9 cellular contexts compared by ENCODE assay signal in the genomic region with DNA sequence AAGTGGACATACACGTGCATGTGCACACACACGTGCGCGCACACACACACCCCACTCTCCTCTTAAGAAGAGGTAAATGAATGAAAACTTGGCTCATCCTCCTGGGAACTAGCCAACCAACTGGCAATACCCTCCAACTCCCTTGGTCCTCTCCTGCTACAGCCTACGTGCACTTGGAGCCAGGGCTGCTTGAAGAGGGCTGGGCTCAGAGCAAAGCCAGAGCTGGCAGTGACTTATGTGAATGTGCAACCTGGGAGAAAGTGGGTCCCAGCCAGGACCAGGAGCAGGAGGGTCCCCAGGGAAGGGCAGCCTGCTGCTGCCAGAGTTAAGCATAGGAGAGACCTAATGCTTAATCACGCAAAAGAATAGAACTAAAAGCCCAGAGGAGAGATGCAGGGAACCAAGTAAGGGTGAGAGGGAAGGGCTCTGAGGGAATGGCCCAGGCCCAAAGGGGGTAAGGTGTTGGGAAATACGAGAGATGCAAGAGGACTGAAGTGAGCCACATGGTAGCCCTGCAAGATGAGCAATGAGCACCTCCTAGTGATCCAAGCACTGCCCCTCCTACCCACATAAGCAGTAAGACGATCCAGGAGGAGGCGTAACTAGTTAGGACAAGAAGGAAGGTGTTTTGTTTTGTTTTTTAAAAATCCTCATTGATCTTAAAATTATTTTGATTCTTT. TPM values are rescaled to one million over a fixed set of nuclear protein-coding genes. Genes with fewer than 3 reads are reported as not detected.
DNase-seq lines count a peak whose midpoint lies in the region; ATAC-seq, FAIRE-seq and TF ChIP-seq lines count a peak whose summit lies in the region.
"Had no signal": no experiment of that assay in that cellular context is flagged by ENCODE, and none has a peak within 500 bp of the region (broad histone marks: within the 10 kb centered on the region; RNA-seq: fewer than 3 reads in every experiment).

No MANE protein-coding gene starts in this region.

- peaks cover 22 to 54% of the 10 kb centered on the region in 2 experiments; a peak in 3 of 4 replicates for H3K79me1 ChIP-seq in IMR-90 (ENCODE audit: low read depth in 1 of 2, low read length in 2 of 2)

- H3K4me2 ChIP-seq in IMR-90 (ENCODE audit: low read depth, low read length) (no peak overlapping the region), K562 (ENCODE audit: insufficient read depth, low read length) (no peak overlapping the region)

- H3K9ac ChIP-seq in IMR-90 (ENCODE audit: low read depth, low read length) (no peak overlapping the region), K562 (ENCODE audit: insufficient read depth in 1 of 2, low read depth in 2 of 2, low read length in 2 of 2) (no peak overlapping the region)

- BruUV-seq in IMR-90 (replicated peaks; lab: Mats Ljungman, UMichigan) (no TSS peak), K562 (replicated peaks; lab: Mats Ljungman, UMichigan) (no TSS peak)

- H2BK5ac ChIP-seq in IMR-90 (ENCODE audit: low read depth, low read length, poor library complexity, severe bottlenecking) = no peak overlapping the region

- peak overlapping the region; percentile 10; the same call in 1 of the 2 replicates for H2BK20ac ChIP-seq in IMR-90 (ENCODE audit: low read depth, low read length)

- H4K20me1 ChIP-seq in IMR-90 (ENCODE audit: insufficient read depth, low read length) (no peaks in the 10 kb centered on the region), K562 (replicated peaks; ENCODE audit: control insufficient read depth, insufficient read depth, low read length) (no peaks in the 10 kb centered on the region; the same call in 1 of the 2 replicates)

- peak overlapping the region; percentile 40; the same call in 1 of the 2 replicates for H2AK5ac ChIP-seq in IMR-90 (ENCODE audit: low read depth, low read length)

- no peak overlapping the region; the same call in 1 of the 2 replicates for H3K14ac ChIP-seq in IMR-90 (replicated peaks; ENCODE audit: low read depth, low read length)

- no CpG with 5 or more reads among the region's 9 CpGs for WGBS in IMR-90 (ENCODE audit: extremely low coverage in 2 of 2, insufficient read length in 1 of 2), 2 experiments
- 63% methylated on average over 9 of the region's 9 CpGs for WGBS in K562 (ENCODE audit: insufficient coverage, low coverage, missing lambda C conversion rate)

- H3K79me2 ChIP-seq in K562 (ENCODE audit: control insufficient read depth, insufficient read depth, low read length) = no peaks in the 10 kb centered on the region

- TF ChIP-seq POLR2A in IMR-90 (IDR thresholded peaks at IDR 0.05; ENCODE audit: low read depth, low read length) (no peak), K562 (conservative IDR thresholded peaks at IDR 0.05) (no peak)

- TF ChIP-seq RAD21 in IMR-90 (IDR thresholded peaks at IDR 0.05; ENCODE audit: low read length) (no peak), K562 (CRISPR knock-in tag; conservative IDR thresholded peaks at IDR 0.05 in 1 of 2, IDR thresholded peaks at IDR 0.05 in 1 of 2) (peak; percentile 33 to 66; a peak in 3 of 4 replicates)

- TF ChIP-seq EP300 in K562 (IDR thresholded peaks at IDR 0.05; ENCODE audit: low read length) = no peak

- CTCF ChIA-PET in IMR-90 (lab: Yijun Ruan, JAX) (no interaction called here), K562 (lab: Yijun Ruan, JAX; ENCODE audit: low intra/inter-chr PET ratio) (interaction anchor here (0.8 kb wide), 1 partner anchor 322 kb away, joined by 4 read pairs; no protein-coding TSS in a partner anchor)

- TF ChIP-seq CTCF in AG09319 (IDR thresholded peaks at IDR 0.05; ENCODE audit: low read depth, low read length) = peak; percentile 12
- TF ChIP-seq CTCF in IMR-90 (conservative IDR thresholded peaks at IDR 0.05; ENCODE audit: low read depth, low read length) = no peak
- TF ChIP-seq CTCF in K562 (IDR thresholded peaks at IDR 0.05 in 2 of 3, conservative IDR thresholded peaks at IDR 0.05 in 1 of 3; ENCODE audit: insufficient read depth in 2 of 3, low read depth in 1 of 3, low read length in 3 of 3) = peak; percentile 29 to 78 (median 64); a peak in 4 of 6 replicates
- no peak for TF ChIP-seq CTCF in left lung (IDR thresholded peaks at IDR 0.05)

- no peak overlapping the region for H3K18ac ChIP-seq in IMR-90 (ENCODE audit: low read depth, low read length)

- H4K5ac ChIP-seq in IMR-90 (ENCODE audit: low read depth, low read length) = no peak overlapping the region

- no peak overlapping the region; the same call in 1 of the 2 replicates for H2BK120ac ChIP-seq in IMR-90 (ENCODE audit: low read depth, low read length)

- intact Hi-C loops in IMR-90 (cut with micrococcal nuclease) (no loop called here), K562 (cut with micrococcal nuclease) (loop anchor here (1.0 to 5.0 kb wide), 3 partner anchors 61 to 322 kb away; a partner anchor contains a TSS), left lung (cut with DNase I) (no loop called here), posterior cingulate gyrus (cut with DNase I) (no loop called here)

- no peak overlapping the region for H3K56ac ChIP-seq in IMR-90 (ENCODE audit: extremely low read depth, insufficient read depth, low read length)

- no peak overlapping the region for H3K4ac ChIP-seq in IMR-90 (ENCODE audit: low read depth, low read length)

- H3K9me3 ChIP-seq in IMR-90 (ENCODE audit: control insufficient read depth, insufficient read depth, low read length) (no peaks in the 10 kb centered on the region), K562 (replicated peaks; ENCODE audit: control insufficient read depth, insufficient read depth, low read depth, low read length) (no peaks in the 10 kb centered on the region), left lung (no peaks in the 10 kb centered on the region)

- dilution Hi-C loops in IMR-90 (cut with HindIII; ENCODE audit: low sequenced_read_pairs, unreplicated experiment) = no loop called here

- POLR2A ChIA-PET in IMR-90 (lab: Charles Lee; ENCODE audit: unreplicated experiment) = no interaction called here
- POLR2A ChIA-PET in K562 (lab: Yijun Ruan, JAX) = interaction anchor here (0.6 to 1.5 kb wide), 2 partner anchors 97 to 583 kb away, joined by 3 read pairs; no protein-coding TSS in a partner anchor

- H3K36me3 ChIP-seq in IMR-90 (ENCODE audit: control insufficient read depth, insufficient read depth, low read length) (peaks cover 12% of the 10 kb centered on the region), K562 (ENCODE audit: control insufficient read depth, insufficient read depth, low read length) (peaks cover 16% of the 10 kb centered on the region; the same call in 1 of the 3 replicates), left lung (peaks cover 0 to 42% of the 10 kb centered on the region in 2 donors)

- no peak overlapping the region for H2AK9ac ChIP-seq in IMR-90 (replicated peaks; ENCODE audit: low read depth, low read length, poor library complexity)

- in situ Hi-C loops in IMR-90 (cut with MboI; ENCODE audit: low sequenced_read_pairs) = no loop called here
- in situ Hi-C loops in K562 (cut with MboI) = no loop called here

- H4K91ac ChIP-seq in IMR-90 (ENCODE audit: insufficient read depth, low read depth, low read length) = no peak overlapping the region

- DNase-seq in AG09319 (ENCODE audit: extremely low read depth, low read depth) = no peak
- peak; percentile 39 for DNase-seq in IMR-90
- DNase-seq in K562 (ENCODE audit: extremely low read depth in 1 of 4, low spot score in 3 of 4) = no peak
- DNase-seq in left lung = no peak
- DNase-seq in posterior cingulate gyrus = no peak
- DNase-seq: glutamatergic neuron had no signal

- H3K4me3 ChIP-seq in IMR-90 (ENCODE audit: insufficient read depth, low read depth, low read length) = no peak overlapping the region
- H3K4me3 ChIP-seq in K562 = no peak overlapping the region
- no peak overlapping the region for H3K4me3 ChIP-seq in left lung

- ATAC-seq in IMR-90 (ENCODE audit: low read depth) (no peak), K562 (peak; percentile 82), left lung (peak; percentile 28), GM21528 (IDR thresholded peaks at IDR 0.05; ENCODE audit: low FRiP score, unreplicated experiment) (no peak), GM21423 (IDR thresholded peaks at IDR 0.05; ENCODE audit: unreplicated experiment) (no peak), GM21447 (IDR thresholded peaks at IDR 0.05; ENCODE audit: unreplicated experiment) (no peak)

- H3K4me1 ChIP-seq in IMR-90 (ENCODE audit: control insufficient read depth, insufficient read depth, low read length) (peaks cover 15% of the 10 kb centered on the region), K562 (replicated peaks in 1 of 2; ENCODE audit: control insufficient read depth in 2 of 2, insufficient read depth in 2 of 2, low read length in 2 of 2) (peaks cover 0 to 10% of the 10 kb centered on the region in 2 experiments; a peak in 2 of 5 replicates), left lung (peaks cover 17 to 29% of the 10 kb centered on the region in 2 donors)

- no peak overlapping the region for H3K23ac ChIP-seq in IMR-90 (ENCODE audit: low read depth, low read length)

- H3K27me3 ChIP-seq in IMR-90 (ENCODE audit: control insufficient read depth, insufficient read depth, low read length) (no peaks in the 10 kb centered on the region), K562 (ENCODE audit: control insufficient read depth in 2 of 2, insufficient read depth in 2 of 2, low read length in 2 of 2) (no peaks in the 10 kb centered on the region), left lung (no peaks in the 10 kb centered on the region)

- H3K9me1 ChIP-seq in IMR-90 (ENCODE audit: insufficient read depth, low read length) = peaks cover 16% of the 10 kb centered on the region
- H3K9me1 ChIP-seq in K562 (ENCODE audit: control insufficient read depth, insufficient read depth, low read length) = no peaks in the 10 kb centered on the region

- no peak overlapping the region for H3K27ac ChIP-seq in IMR-90 (ENCODE audit: insufficient read depth, low read length)
- H3K27ac ChIP-seq in K562 (ENCODE audit: extremely low read depth, low read depth, low read length) = no peak overlapping the region
- no peak overlapping the region for H3K27ac ChIP-seq in left lung

- FAIRE-seq in K562 (lab: Jason Lieb, UNC) = no peak

- no peak overlapping the region for H4K8ac ChIP-seq in IMR-90 (ENCODE audit: low read depth in 2 of 2, low read length in 2 of 2)

- H2AFZ ChIP-seq in IMR-90 (replicated peaks; ENCODE audit: low read length, poor library complexity) (no peak overlapping the region), K562 (ENCODE audit: low read depth, low read length) (no peak overlapping the region)

- no peak overlapping the region for H2BK15ac ChIP-seq in IMR-90 (ENCODE audit: low read depth, low read length)

RNA-seq across cellular contexts. Expression of a gene that starts 24.7 kb away (rescaled TPM):
- total RNA-seq in IMR-90 (2012; rRNA removed) (11.7 and 15.2 TPM in 2 replicates), K562 (2014; rRNA removed) (13.8 and 16.5 TPM in 2 replicates), K562 (2014; rRNA removed; fragmentation: Illumina TruSeq; extraction: Trizol) (12.3 and 13.4 TPM in 2 replicates), K562 (2015; rRNA removed; fragmentation: Illumina TruSeq; extraction: Trizol) (9.1 and 11.7 TPM in 2 replicates), K562 (2021) (14.6 and 14.8 TPM in 2 replicates), left lung (10 to 100 TPM; 25.6 to 26.2 TPM)
- polyA plus RNA-seq in IMR-90 (2012; rRNA removed) (12.8 and 14.9 TPM in 2 replicates), K562 (2011; rRNA removed) (11.3 and 16.7 TPM in 2 replicates), K562 (2014; fragmentation: Illumina TruSeq; extraction: Trizol) (18.9 and 20.3 TPM in 2 replicates), K562 (2014; fragmentation: Nextera tagmentation; extraction: Ambion mirVana) (10 to 100 TPM in 1 of 2 experiments, 1 to 10 TPM in 1; 7.3 to 12.1 TPM), K562 (2014; rRNA removed) (10.2 and 15.8 TPM in 2 replicates)
- 12.6 and 14.2 TPM in 2 replicates for polyA plus RNA-seq in IMR-90 (2012; cell fraction: cytosol; rRNA removed)
- polyA plus RNA-seq in IMR-90 (2012; cell fraction: nucleus; rRNA removed; ENCODE audit: low replicate concordance) = 8.7 and 9.4 TPM in 2 replicates
- 7.6 and 9.6 TPM in 2 replicates for total RNA-seq in K562 (2011; cell fraction: chromatin; rRNA removed; ENCODE audit: low replicate concordance)
- total RNA-seq in K562 (2011; cell fraction: nucleolus; rRNA removed) = 5.0 and 6.0 TPM in 2 replicates
- 8.3 TPM in 2 replicates for total RNA-seq in K562 (2011; cell fraction: nucleoplasm; rRNA removed)
- 16.7 and 19.0 TPM in 2 replicates for polyA plus RNA-seq in K562 (2011; cell fraction: cytosol; rRNA removed)
- polyA plus RNA-seq in K562 (2011; cell fraction: nucleus; rRNA removed) = 5.7 and 9.2 TPM in 2 replicates
- 10.6 and 21.6 TPM in 2 replicates for polyA plus RNA-seq in K562 (2012)
- 14.7 and 15.1 TPM in 2 replicates for polyA minus RNA-seq in K562 (2011; rRNA and poly(A)+ RNA removed)
- polyA minus RNA-seq in K562 (2011; cell fraction: cytosol; rRNA and poly(A)+ RNA removed) = 9.2 and 9.9 TPM in 2 replicates
- 6.7 and 7.4 TPM in 2 replicates for polyA minus RNA-seq in K562 (2011; cell fraction: nucleus; rRNA and poly(A)+ RNA removed)

Comparison
In these comparisons a context has a peak if more than half of its experiments do, and no peak if none do; other contexts are left out.
1. CTCF ChIP-seq: peak in AG09319 (single experiment) and K562 (3 of 3); none in IMR-90 (single experiment) and left lung (0 of 2).
2. ATAC-seq: peak in K562 (single experiment) and left lung (single experiment); none in IMR-90 (single experiment), GM21528 (single experiment), GM21423 (single experiment) and GM21447 (single experiment).